12 cellular contexts compared by ENCODE assay signal in genomic region chr7:143172354-143172753, GRCh38. TPM values are rescaled to one million over a fixed set of nuclear protein-coding genes. Genes with fewer than 3 reads are reported as not detected.
DNase-seq lines count a peak whose midpoint lies in the region; ATAC-seq and TF ChIP-seq lines count a peak whose summit lies in the region.
"Had no signal": no experiment of that assay in that cellular context is flagged by ENCODE, and none has a peak within 500 bp of the region (broad histone marks: within the 10 kb centered on the region; RNA-seq: fewer than 3 reads in every experiment).

No MANE protein-coding gene starts in this region.

- H3K9me3 ChIP-seq in GM23248 (ENCODE audit: low read depth) (no peaks in the 10 kb centered on the region), WERI-Rb-1 (ENCODE audit: severe bottlenecking) (no peaks in the 10 kb centered on the region)

- H3K4me1 Mint-ChIP-seq in effector memory CD8-positive, alpha-beta T cell (ENCODE audit: low read depth in 2 of 2), result no peaks in the 10 kb centered on the region
- H3K4me1 Mint-ChIP-seq in stimulated activated effector memory CD8-positive, alpha-beta T cell treated with anti-CD3 and anti-CD28 coated beads, Interleukin-12 subunit alpha, Interleukin-12 subunit beta, amount 100 ng/mL, for 72 hours, result no peaks in the 10 kb centered on the region

- H3K27me3 ChIP-seq in GM23248 (replicated peaks; ENCODE audit: insufficient read depth) (no peaks in the 10 kb centered on the region), WERI-Rb-1 (ENCODE audit: insufficient read depth, low read depth, severe bottlenecking) (no peaks in the 10 kb centered on the region)

- H3K27ac ChIP-seq in GM23248, result no peak overlapping the region
- no peak overlapping the region for H3K27ac ChIP-seq in WERI-Rb-1

- H4K20me1 ChIP-seq in GM23248 (ENCODE audit: insufficient read depth), result no peaks in the 10 kb centered on the region

- no peaks in the 10 kb centered on the region for H3K79me2 ChIP-seq in GM23248 (ENCODE audit: insufficient read depth)

- peaks cover 54 to 56% of the 10 kb centered on the region in 2 donors for H3K27me3 Mint-ChIP-seq in effector memory CD8-positive, alpha-beta T cell

- H3K4me1 ChIP-seq in GM23248 (ENCODE audit: insufficient read depth), result no peaks in the 10 kb centered on the region

- 3 to 10% methylated on average over 4 of the region's 4 CpGs for WGBS in GM23248 (ENCODE audit: low coverage in 1 of 2, low lambda C conversion rate in 2 of 2, missing lambda C conversion rate in 2 of 2), 2 experiments

- H3F3A ChIP-seq in GM23248 (ENCODE audit: insufficient read depth), result no peaks in the 10 kb centered on the region

- no peak overlapping the region for H2AFZ ChIP-seq in GM23248

- H3K9me3 Mint-ChIP-seq in effector memory CD8-positive, alpha-beta T cell, result peaks cover 0 to 4% of the 10 kb centered on the region in 2 donors
- H3K9me3 Mint-ChIP-seq in stimulated activated effector memory CD8-positive, alpha-beta T cell treated with anti-CD3 and anti-CD28 coated beads, Interleukin-12 subunit alpha, Interleukin-12 subunit beta, amount 100 ng/mL, for 72 hours, result peaks cover 2% of the 10 kb centered on the region
- H3K9me3 Mint-ChIP-seq: activated CD4-positive, alpha-beta T cell treated with anti-CD3 and anti-CD28 coated beads, Interleukin-2, amount 10 ng/mL, durations not matched to agents 24 days and 14 days had no signal

- no peak for TF ChIP-seq CTCF in epithelial cell of proximal tubule (conservative IDR thresholded peaks at IDR 0.05; ENCODE audit: low read depth, low read length)
- TF ChIP-seq CTCF in WERI-Rb-1 (IDR thresholded peaks at IDR 0.05; ENCODE audit: low read depth, low read length), result no peak

- H3K9me2 ChIP-seq in GM23248 (ENCODE audit: insufficient read depth), result no peaks in the 10 kb centered on the region

- ATAC-seq in effector memory CD8-positive, alpha-beta T cell (replicated peaks), result no peak
- ATAC-seq in stimulated activated effector memory CD8-positive, alpha-beta T cell treated with anti-CD3 and anti-CD28 coated beads, Interleukin-12 subunit alpha, Interleukin-12 subunit beta, amount 100 ng/mL, for 72 hours, result no peak

- no peak overlapping the region for H3K4me2 ChIP-seq in GM23248 (ENCODE audit: unreplicated experiment)
- H3K4me2 ChIP-seq: smooth muscle cell had no signal

- H3K36me3 ChIP-seq in GM23248 (ENCODE audit: low read depth), result no peaks in the 10 kb centered on the region
- no peaks in the 10 kb centered on the region for H3K36me3 ChIP-seq in WERI-Rb-1

- H3K36me3 Mint-ChIP-seq in effector memory CD8-positive, alpha-beta T cell (ENCODE audit: insufficient read depth), result no peaks in the 10 kb centered on the region
- no peaks in the 10 kb centered on the region for H3K36me3 Mint-ChIP-seq in stimulated activated effector memory CD8-positive, alpha-beta T cell treated with anti-CD3 and anti-CD28 coated beads, Interleukin-12 subunit alpha, Interleukin-12 subunit beta, amount 100 ng/mL, for 72 hours

- in situ Hi-C loops in GM23248 (cut with MboI), result no loop called here

- H3K4me3 Mint-ChIP-seq in effector memory CD8-positive, alpha-beta T cell, result no peak overlapping the region
- H3K4me3 Mint-ChIP-seq in stimulated activated effector memory CD8-positive, alpha-beta T cell treated with anti-CD3 and anti-CD28 coated beads, Interleukin-12 subunit alpha, Interleukin-12 subunit beta, amount 100 ng/mL, for 72 hours, result no peak overlapping the region
- H3K4me3 Mint-ChIP-seq: activated CD4-positive, alpha-beta T cell treated with anti-CD3 and anti-CD28 coated beads, Interleukin-2, amount 10 ng/mL, durations not matched to agents 24 days and 14 days had no signal

- H3K27ac Mint-ChIP-seq in effector memory CD8-positive, alpha-beta T cell, result no peak overlapping the region
- no peak overlapping the region for H3K27ac Mint-ChIP-seq in stimulated activated effector memory CD8-positive, alpha-beta T cell treated with anti-CD3 and anti-CD28 coated beads, Interleukin-12 subunit alpha, Interleukin-12 subunit beta, amount 100 ng/mL, for 72 hours
- H3K27ac Mint-ChIP-seq: activated CD4-positive, alpha-beta T cell treated with anti-CD3 and anti-CD28 coated beads, Interleukin-2, amount 10 ng/mL, durations not matched to agents 24 days and 14 days had no signal

- DNase-seq in GM23248 (peak; percentile 25), NCI-H524 (lab: John Stamatoyannopoulos, UW) (peak; percentile 1 to 58), epithelial cell of proximal tubule (ENCODE audit: low read depth) (no peak), renal cortical epithelial cell (ENCODE audit: low read depth) (peak; percentile 15), NCI-H128 (lab: John Stamatoyannopoulos, UW; ENCODE audit: unreplicated experiment) (no peak), WERI-Rb-1 (no peak)
- no peak for DNase-seq in effector memory CD8-positive, alpha-beta T cell
- DNase-seq in stimulated activated effector memory CD8-positive, alpha-beta T cell treated with anti-CD3 and anti-CD28 coated beads, Interleukin-12 subunit alpha, Interleukin-12 subunit beta, amount 100 ng/mL, for 72 hours (ENCODE audit: low spot score in 2 of 2), result no peak
- DNase-seq: activated CD4-positive, alpha-beta T cell treated with anti-CD3 and anti-CD28 coated beads, Interleukin-2, amount 10 ng/mL, durations not matched to agents 24 days and 14 days; NCI-H226 had no signal

- H3K9ac ChIP-seq in GM23248, result no peak overlapping the region

- H3K4me3 ChIP-seq in GM23248, result peak overlapping the region; percentile 32; the same call in 1 of the 2 replicates
- H3K4me3 ChIP-seq in epithelial cell of proximal tubule (ENCODE audit: low read depth, low read length), result peak overlapping the region; percentile 38
- H3K4me3 ChIP-seq in WERI-Rb-1 (ENCODE audit: low read depth, low read length), result no peak overlapping the region
- H3K4me3 ChIP-seq: smooth muscle cell had no signal

RNA-seq across cellular contexts. Expression of gene TAS2R39, which starts 10.9 kb away (rescaled TPM):
- not detected in 2 replicates for total RNA-seq in GM23248 (2014; rRNA removed; shearing (Covaris generic))
- not detected in 2 replicates for polyA plus RNA-seq in GM23248 (2016; fragmentation: Nextera tagmentation; extraction: Ambion mirVana)
- total RNA-seq in epithelial cell of proximal tubule, result not detected in 2 replicates
- total RNA-seq in renal cortical epithelial cell, result not detected in 2 replicates
- total RNA-seq: activated CD4-positive, alpha-beta T cell treated with anti-CD3 and anti-CD28 coated beads, Interleukin-2, amount 10 ng/mL, durations not matched to agents 24 days and 14 days; astrocyte; smooth muscle cell had no signal
- polyA plus RNA-seq: smooth muscle cell had no signal

RNA-seq across cellular contexts. Expression of gene PIP, which starts 40.5 kb away (rescaled TPM):
- total RNA-seq in GM23248 (2014; rRNA removed; shearing (Covaris generic)), result not detected in 2 replicates
- not detected in 2 replicates for polyA plus RNA-seq in GM23248 (2016; fragmentation: Nextera tagmentation; extraction: Ambion mirVana)
- total RNA-seq in epithelial cell of proximal tubule, result not detected in 2 replicates
- not detected in 2 replicates for total RNA-seq in renal cortical epithelial cell
- total RNA-seq: activated CD4-positive, alpha-beta T cell treated with anti-CD3 and anti-CD28 coated beads, Interleukin-2, amount 10 ng/mL, durations not matched to agents 24 days and 14 days; astrocyte; smooth muscle cell had no signal
- polyA plus RNA-seq: smooth muscle cell had no signal

RNA-seq across cellular contexts. Expression of gene TAS2R40, which starts 49.5 kb away (rescaled TPM):
- total RNA-seq in GM23248 (2014; rRNA removed; shearing (Covaris generic)), result not detected in 2 replicates
- not detected in 2 replicates for polyA plus RNA-seq in GM23248 (2016; fragmentation: Nextera tagmentation; extraction: Ambion mirVana)
- total RNA-seq in epithelial cell of proximal tubule, result not detected in 2 replicates
- not detected in 2 replicates for total RNA-seq in renal cortical epithelial cell
- total RNA-seq: activated CD4-positive, alpha-beta T cell treated with anti-CD3 and anti-CD28 coated beads, Interleukin-2, amount 10 ng/mL, durations not matched to agents 24 days and 14 days; astrocyte; smooth muscle cell had no signal
- polyA plus RNA-seq: smooth muscle cell had no signal

Comparison
In these comparisons a context has a peak if more than half of its experiments do, and no peak if none do; other contexts are left out.
1. DNase-seq: peak in GM23248 (single experiment), NCI-H524 (2 of 2) and renal cortical epithelial cell (single experiment); none in epithelial cell of proximal tubule (single experiment), NCI-H128 (single experiment), effector memory CD8-positive, alpha-beta T cell (0 of 3), stimulated activated effector memory CD8-positive, alpha-beta T cell treated with anti-CD3 and anti-CD28 coated beads, Interleukin-12 subunit alpha, Interleukin-12 subunit beta, amount 100 ng/mL, for 72 hours (0 of 2) and WERI-Rb-1 (single experiment).